In the genomic region with DNA sequence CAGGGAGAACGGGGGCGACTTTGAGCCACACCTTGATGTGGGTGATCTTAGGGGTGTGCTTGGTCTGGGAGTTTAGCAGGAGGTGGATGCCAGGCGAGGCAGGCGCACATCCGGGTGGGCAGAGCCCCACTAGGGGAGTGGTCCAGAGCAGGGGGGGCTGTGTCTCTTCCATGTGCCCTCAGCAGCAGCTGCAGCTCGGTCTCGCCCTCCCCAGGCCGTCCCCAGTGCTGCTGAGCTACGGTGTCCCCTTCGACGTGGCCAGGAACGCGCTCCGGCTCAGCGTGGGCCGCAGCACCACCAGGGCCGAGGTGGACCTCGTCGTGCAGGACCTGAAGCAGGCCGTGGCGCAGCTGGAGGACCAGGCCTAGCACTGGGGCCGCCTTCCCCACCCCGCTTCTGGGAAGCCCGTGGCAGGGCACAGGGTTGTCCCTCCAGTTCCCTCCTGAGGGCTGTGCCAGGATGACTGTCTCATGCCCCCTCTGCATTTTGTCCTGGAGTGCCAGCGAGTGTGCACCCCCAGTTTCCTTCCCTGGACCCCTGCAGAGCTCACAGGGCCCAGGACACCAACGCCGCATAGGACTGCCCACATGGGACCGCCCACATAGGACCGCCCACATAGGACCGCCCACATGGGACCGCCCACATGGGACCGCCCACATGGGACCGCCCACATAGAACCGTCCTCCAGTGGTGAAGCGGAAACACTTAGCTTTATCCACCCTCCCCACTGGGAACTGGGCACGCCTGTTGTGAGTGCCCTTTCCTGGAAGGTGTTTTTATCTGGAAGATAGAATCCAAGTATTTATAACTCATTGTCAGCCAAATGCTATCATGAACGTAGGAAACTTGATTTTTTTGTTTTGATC, we compare ENCODE assay signal across 1 cellular context.
TF ChIP-seq lines count a peak whose summit lies in the region.

No MANE protein-coding gene starts in this region.

TF ChIP-seq in A549, 52 proteins besides CTCF, POLR2A, EP300 and RAD21 (continued from another document):
- no peak for TF ChIP-seq ZSCAN20 (CRISPR knock-in tag; IDR thresholded peaks at IDR 0.05)
- no peak for TF ChIP-seq JUN (IDR thresholded peaks at IDR 0.05)
- no peak for TF ChIP-seq RFX5 (IDR thresholded peaks at IDR 0.05)
- TF ChIP-seq CBX2 (IDR thresholded peaks at IDR 0.05; ENCODE audit: borderline replicate concordance, low read depth): no peak
TF ChIP-seq in A549: peak in this region for 0.
